Comparison of ENCODE assay signal across 8 cellular contexts in genomic region chr4:108762559-108763225, GRCh38. TPM values are rescaled to one million over a fixed set of nuclear protein-coding genes. Genes with fewer than 3 reads are reported as not detected.
DNase-seq lines count a peak whose midpoint lies in the region; ATAC-seq and FAIRE-seq lines count a peak whose summit lies in the region.

TSS of gene ETNPPL (minus strand) at chr4:108763053. CDS start at chr4:108762898, 155 bp downstream.

- H3K27me3 ChIP-seq in small intestine (ENCODE audit: control insufficient read depth in 2 of 2, insufficient read depth in 2 of 2, low read length in 2 of 2), result peaks cover 0 to 23% of the 10 kb centered on the region in 2 donors

- no peaks in the 10 kb centered on the region for H3K9me3 ChIP-seq in small intestine (ENCODE audit: control insufficient read depth, low read depth)

- in situ Hi-C loops in T47D (cut with HindIII; ENCODE audit: low pct_unique_long_range_greater_than_20kb, low sequenced_read_pairs), result no loop called here

- H3K36me3 ChIP-seq in small intestine (ENCODE audit: control insufficient read depth in 2 of 2, insufficient read depth in 2 of 2, low read length in 2 of 2), result no peaks in the 10 kb centered on the region

- ATAC-seq in GM21381 (IDR thresholded peaks at IDR 0.05; ENCODE audit: unreplicated experiment), result peak; percentile 48
- no peak for ATAC-seq in GM18909 (IDR thresholded peaks at IDR 0.05; ENCODE audit: poor library complexity, unreplicated experiment)

- FAIRE-seq in small intestine (lab: Jason Lieb, UNC), result no peak

- 1 to 3% (median 1%) methylated on average over 59 to 61 of the region's 61 CpGs for WGBS in small intestine, 3 donors

- peak within 1 kb of the TSS; percentile 12 to 41 for H3K4me3 ChIP-seq in small intestine (ENCODE audit: low read depth in 1 of 2, low read length in 2 of 2)

- H3K4me1 ChIP-seq in small intestine (ENCODE audit: control insufficient read depth in 2 of 2, insufficient read depth in 1 of 2, low read depth in 1 of 2, low read length in 1 of 2), result no peaks in the 10 kb centered on the region

- no peak within 1 kb of the TSS for H3K27ac ChIP-seq in small intestine (ENCODE audit: low read depth in 1 of 2, low read length in 1 of 2)

- peak; percentile 4 for DNase-seq in RPMI7951 (ENCODE audit: low read depth)
- DNase-seq in T47D (ENCODE audit: low read depth in 1 of 2, low spot score in 1 of 2), result peak; percentile 11 to 26
- peak; percentile 79 for DNase-seq in iPS-NIHi7 (ENCODE audit: extremely low spot score)
- DNase-seq in small intestine, result peak; percentile 60
- DNase-seq in NCI-H1092 (lab: John Stamatoyannopoulos, UW), result no peak
- no peak for DNase-seq in HPDE6-E6E7 (ENCODE audit: extremely low spot score)

RNA-seq across cellular contexts. Expression of gene ETNPPL, which starts in this region (rescaled TPM):
- total RNA-seq in RPMI7951 (2014; rRNA removed; shearing (Covaris generic)), result under 0.01 TPM in 1 of 2 replicates, not detected in the other
- under 1 TPM in 2 of 3 donors, not detected in 1; 0.39 to 0.45 TPM for polyA plus RNA-seq in small intestine

Comparison
In these comparisons a context has a peak if more than half of its experiments do, and no peak if none do; other contexts are left out.
1. Peak in DNase-seq in RPMI7951; RNA of the gene not detected or under 1 TPM.
2. Peak in DNase-seq and H3K4me3 ChIP-seq in small intestine; RNA of the gene not detected or under 1 TPM.
3. DNase-seq: peak in T47D (2 of 2) and iPS-NIHi7 (single experiment); none in NCI-H1092 (single experiment) and HPDE6-E6E7 (single experiment).